1 cellular context compared by ENCODE assay signal in the genomic region with DNA sequence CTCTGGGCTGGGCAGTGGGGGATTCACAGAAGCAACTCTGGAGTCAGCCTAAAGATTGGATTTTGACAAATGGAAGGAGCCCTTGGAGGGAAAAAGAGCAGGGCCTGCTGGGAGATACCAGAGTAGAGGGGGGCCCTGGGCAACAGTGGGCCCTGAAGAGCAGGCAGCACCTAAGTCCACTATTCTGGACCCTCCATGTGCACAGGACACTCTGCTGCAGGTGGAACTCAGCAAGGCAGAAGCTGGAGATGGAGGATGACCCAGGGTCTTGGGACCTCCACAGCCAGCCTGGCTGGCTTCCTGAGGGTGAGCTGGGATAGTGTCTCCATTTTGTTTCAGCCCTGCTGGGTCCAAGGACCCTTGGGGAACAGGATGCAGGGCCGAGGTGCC.
TF ChIP-seq lines count a peak whose summit lies in the region.

No MANE protein-coding gene starts in this region.

TF ChIP-seq in SK-N-SH, 30 proteins besides CTCF, POLR2A, EP300 and RAD21 (continued from another document):
- TF ChIP-seq, protein P1, sequence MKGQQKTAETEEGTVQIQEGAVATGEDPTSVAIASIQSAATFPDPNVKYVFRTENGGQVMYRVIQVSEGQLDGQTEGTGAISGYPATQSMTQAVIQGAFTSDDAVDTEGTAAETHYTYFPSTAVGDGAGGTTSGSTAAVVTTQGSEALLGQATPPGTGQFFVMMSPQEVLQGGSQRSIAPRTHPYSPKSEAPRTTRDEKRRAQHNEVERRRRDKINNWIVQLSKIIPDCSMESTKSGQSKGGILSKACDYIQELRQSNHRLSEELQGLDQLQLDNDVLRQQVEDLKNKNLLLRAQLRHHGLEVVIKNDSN (IDR thresholded peaks at IDR 0.05; ENCODE audit: borderline replicate concordance, low read depth) = no peak
- TF ChIP-seq NRF1 (IDR thresholded peaks at IDR 0.05; ENCODE audit: low read depth, low read length) = no peak
- TF ChIP-seq FOSL2 (IDR thresholded peaks at IDR 0.05; ENCODE audit: borderline replicate concordance, low read depth) = no peak
- no peak for TF ChIP-seq GABPA (IDR thresholded peaks at IDR 0.05; ENCODE audit: low read depth)
- no peak for TF ChIP-seq SMC3 (IDR thresholded peaks at IDR 0.05; ENCODE audit: low read depth, low read length)
- TF ChIP-seq GATA2 (CRISPR knock-in tag; IDR thresholded peaks at IDR 0.05) = no peak
- TF ChIP-seq RXRA (IDR thresholded peaks at IDR 0.05; ENCODE audit: borderline replicate concordance, low read depth) = no peak
- TF ChIP-seq, protein P2, sequence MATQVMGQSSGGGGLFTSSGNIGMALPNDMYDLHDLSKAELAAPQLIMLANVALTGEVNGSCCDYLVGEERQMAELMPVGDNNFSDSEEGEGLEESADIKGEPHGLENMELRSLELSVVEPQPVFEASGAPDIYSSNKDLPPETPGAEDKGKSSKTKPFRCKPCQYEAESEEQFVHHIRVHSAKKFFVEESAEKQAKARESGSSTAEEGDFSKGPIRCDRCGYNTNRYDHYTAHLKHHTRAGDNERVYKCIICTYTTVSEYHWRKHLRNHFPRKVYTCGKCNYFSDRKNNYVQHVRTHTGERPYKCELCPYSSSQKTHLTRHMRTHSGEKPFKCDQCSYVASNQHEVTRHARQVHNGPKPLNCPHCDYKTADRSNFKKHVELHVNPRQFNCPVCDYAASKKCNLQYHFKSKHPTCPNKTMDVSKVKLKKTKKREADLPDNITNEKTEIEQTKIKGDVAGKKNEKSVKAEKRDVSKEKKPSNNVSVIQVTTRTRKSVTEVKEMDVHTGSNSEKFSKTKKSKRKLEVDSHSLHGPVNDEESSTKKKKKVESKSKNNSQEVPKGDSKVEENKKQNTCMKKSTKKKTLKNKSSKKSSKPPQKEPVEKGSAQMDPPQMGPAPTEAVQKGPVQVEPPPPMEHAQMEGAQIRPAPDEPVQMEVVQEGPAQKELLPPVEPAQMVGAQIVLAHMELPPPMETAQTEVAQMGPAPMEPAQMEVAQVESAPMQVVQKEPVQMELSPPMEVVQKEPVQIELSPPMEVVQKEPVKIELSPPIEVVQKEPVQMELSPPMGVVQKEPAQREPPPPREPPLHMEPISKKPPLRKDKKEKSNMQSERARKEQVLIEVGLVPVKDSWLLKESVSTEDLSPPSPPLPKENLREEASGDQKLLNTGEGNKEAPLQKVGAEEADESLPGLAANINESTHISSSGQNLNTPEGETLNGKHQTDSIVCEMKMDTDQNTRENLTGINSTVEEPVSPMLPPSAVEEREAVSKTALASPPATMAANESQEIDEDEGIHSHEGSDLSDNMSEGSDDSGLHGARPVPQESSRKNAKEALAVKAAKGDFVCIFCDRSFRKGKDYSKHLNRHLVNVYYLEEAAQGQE (IDR thresholded peaks at IDR 0.05; ENCODE audit: low read depth, low read length) = no peak
